In genomic region chr12:12609692-12610091, GRCh38 we compare ENCODE assay signal across 24 cellular contexts.
"Had no signal": no experiment of that assay in that cellular context is flagged by ENCODE, and none has a peak within 500 bp of the region (broad histone marks: within the 10 kb centered on the region; RNA-seq: fewer than 3 reads in every experiment).

No MANE protein-coding gene starts in this region.

- H3K4me3 ChIP-seq: left ventricle myocardium inferior, lung, ovary, right atrium auricular region, right lobe of liver, smooth muscle cell, tibial nerve, uterus had no signal

- H3K27ac ChIP-seq: left ventricle myocardium inferior, ovary, right atrium auricular region, right lobe of liver, uterus had no signal

- H3K27ac Mint-ChIP-seq: progenitor cell of endocrine pancreas had no signal

- H3K9me3 ChIP-seq: left ventricle myocardium inferior, ovary, right atrium auricular region, right lobe of liver, tibial nerve, uterus had no signal

- H3K27me3 Mint-ChIP-seq: naive B cell; progenitor cell of endocrine pancreas; stimulated activated memory B cell treated with anti-CD40 and anti-IgM and Interleukin-4, amounts not matched to agents 10 μg/mL and 1 μg/mL and 100 μg/mL, for 72 hours; stimulated activated naive CD8-positive, alpha-beta T cell treated with anti-CD3 and anti-CD28 coated beads, Interleukin-15, amount 100 ng/mL, for 72 hours; type B pancreatic cell had no signal

- ATAC-seq: natural killer cell treated with Interleukin-12 subunit alpha and Interleukin-12 subunit beta and Interleukin-15 and Interleukin-18, amount 100 ng/mL, for 72 hours; right lobe of liver; stimulated activated memory B cell treated with anti-CD40 and anti-IgM and Interleukin-4, amounts not matched to agents 10 μg/mL and 1 μg/mL and 100 μg/mL, for 72 hours; stimulated activated naive CD8-positive, alpha-beta T cell treated with anti-CD3 and anti-CD28 coated beads, Interleukin-15, amount 100 ng/mL, for 72 hours had no signal

- H3K36me3 Mint-ChIP-seq: mesothelial cell of epicardium; natural killer cell treated with Interleukin-12 subunit alpha and Interleukin-12 subunit beta and Interleukin-15 and Interleukin-18, amount 100 ng/mL, for 72 hours; stimulated activated memory B cell treated with anti-CD40 and anti-IgM and Interleukin-4, amounts not matched to agents 10 μg/mL and 1 μg/mL and 100 μg/mL, for 72 hours had no signal

- H3K4me3 Mint-ChIP-seq: natural killer cell treated with Interleukin-12 subunit alpha and Interleukin-12 subunit beta and Interleukin-15 and Interleukin-18, amount 100 ng/mL, for 72 hours; stimulated activated memory B cell treated with anti-CD40 and anti-IgM and Interleukin-4, amounts not matched to agents 10 μg/mL and 1 μg/mL and 100 μg/mL, for 72 hours had no signal

- DNase-seq: islet precursor cell; left ventricle myocardium inferior; mesendoderm; naive B cell; nucleus accumbens; ovary; right lobe of liver; stimulated activated CD4-positive, alpha-beta T cell treated with anti-CD3 and anti-CD28 coated beads, Interleukin-1b, Interleukin-23, amount 100 ng/mL, for 48 hours; stimulated activated CD4-positive, alpha-beta T cell treated with anti-CD3 and anti-CD28 coated beads, Interleukin-2, amount 100 ng/mL, for 48 hours; stimulated activated CD4-positive, alpha-beta T cell treated with anti-CD3 and anti-CD28 coated beads, Interleukin-4, amount 100 ng/mL, for 4 hours; stimulated activated CD8-positive, alpha-beta memory T cell treated with anti-CD3 and anti-CD28 coated beads, Interleukin-4, amount 100 ng/mL, for 48 hours; stimulated activated naive CD4-positive, alpha-beta T cell treated with Interleukin-2 at 50 U/mL for 16 hours; stimulated activated naive CD8-positive, alpha-beta T cell treated with anti-CD3 and anti-CD28 coated beads, Interleukin-15, amount 100 ng/mL, for 72 hours; substantia nigra; uterus had no signal

- H3K27me3 ChIP-seq: ovary, right atrium auricular region, right lobe of liver, tibial nerve, uterus had no signal

- H3K36me3 ChIP-seq: left ventricle myocardium inferior, ovary, right atrium auricular region, right lobe of liver, uterus had no signal

- H3K9me3 Mint-ChIP-seq: mesothelial cell of epicardium; naive B cell; natural killer cell treated with Interleukin-12 subunit alpha and Interleukin-12 subunit beta and Interleukin-15 and Interleukin-18, amount 100 ng/mL, for 72 hours; stimulated activated memory B cell treated with anti-CD40 and anti-IgM and Interleukin-4, amounts not matched to agents 10 μg/mL and 1 μg/mL and 100 μg/mL, for 72 hours; stimulated activated naive CD8-positive, alpha-beta T cell treated with anti-CD3 and anti-CD28 coated beads, Interleukin-15, amount 100 ng/mL, for 72 hours; type B pancreatic cell had no signal
